16 cellular contexts compared by ENCODE assay signal in genomic region chr12:63949902-63950301, GRCh38.
DNase-seq lines count a peak whose midpoint lies in the region; ATAC-seq, FAIRE-seq and TF ChIP-seq lines count a peak whose summit lies in the region.
"Had no signal": no experiment of that assay in that cellular context is flagged by ENCODE, and none has a peak within 500 bp of the region (broad histone marks: within the 10 kb centered on the region; RNA-seq: fewer than 3 reads in every experiment).

No MANE protein-coding gene starts in this region.

- no peak for TF ChIP-seq CTCF in astrocyte (IDR thresholded peaks at IDR 0.05; ENCODE audit: insufficient read depth, low read depth, low read length)
- no peak for TF ChIP-seq CTCF in fibroblast of villous mesenchyme (IDR thresholded peaks at IDR 0.05; ENCODE audit: insufficient read depth, low read depth, low read length)
- no peak for TF ChIP-seq CTCF in uterus (IDR thresholded peaks at IDR 0.05)
- no peak for TF ChIP-seq CTCF in activated CD8-positive, alpha-beta T cell treated with anti-CD3 and anti-CD28 coated beads for 36 hours (IDR thresholded peaks at IDR 0.05)
- TF ChIP-seq CTCF in PC-9 (conservative IDR thresholded peaks at IDR 0.05) = no peak

- ATAC-seq in activated CD8-positive, alpha-beta T cell treated with anti-CD3 and anti-CD28 coated beads for 36 hours = no peak
- ATAC-seq: activated T-helper 17 cell treated with anti-CD3 and anti-CD28 coated beads, Interleukin-2, amount 50 U/mL, for 72 hours; upper lobe of right lung had no signal

- H3K79me2 ChIP-seq in astrocyte (ENCODE audit: insufficient read depth, low read length) (peaks cover 28% of the 10 kb centered on the region), PC-9 (ENCODE audit: low read depth) (peaks cover 88% of the 10 kb centered on the region)

- peaks cover 4% of the 10 kb centered on the region for H3K4me1 ChIP-seq in astrocyte (ENCODE audit: insufficient read depth, low read length)
- peaks cover 0 to 2% of the 10 kb centered on the region in 2 donors for H3K4me1 ChIP-seq in uterus
- H3K4me1 ChIP-seq in HAP-1 = no peaks in the 10 kb centered on the region
- H3K4me1 ChIP-seq in PC-9 (replicated peaks; ENCODE audit: insufficient read depth) = no peaks in the 10 kb centered on the region

- H2AFZ ChIP-seq in astrocyte (ENCODE audit: low read depth, low read length) (no peak overlapping the region), PC-9 (no peak overlapping the region)

- H4K20me1 ChIP-seq in astrocyte (ENCODE audit: insufficient read depth, low read length) (peaks cover 23% of the 10 kb centered on the region), PC-9 (ENCODE audit: insufficient read depth) (no peaks in the 10 kb centered on the region)

- H3K4me2 ChIP-seq in astrocyte (ENCODE audit: low read length) (no peak overlapping the region), PC-9 (no peak overlapping the region)

- peak overlapping the region; percentile 26 for H3K27ac Mint-ChIP-seq in astrocyte (ENCODE audit: unreplicated experiment)
- no peak overlapping the region for H3K27ac Mint-ChIP-seq in activated CD8-positive, alpha-beta T cell treated with anti-CD3 and anti-CD28 coated beads for 36 hours
- H3K27ac Mint-ChIP-seq: activated CD4-positive, alpha-beta memory T cell treated with anti-CD3 and anti-CD28 coated beads, Interleukin-2, amount 10 ng/mL, durations not matched to agents 7 days and 5 days; activated T-helper 17 cell treated with anti-CD3 and anti-CD28 coated beads, Interleukin-2, amount 50 U/mL, for 72 hours; CD14-positive monocyte; progenitor cell of endocrine pancreas had no signal

- BruUV-seq in PC-9 (replicated peaks; lab: Mats Ljungman, UMichigan) = no TSS peak

- H3K4me1 Mint-ChIP-seq in astrocyte (ENCODE audit: low read depth, unreplicated experiment) = peaks cover 16% of the 10 kb centered on the region
- no peaks in the 10 kb centered on the region for H3K4me1 Mint-ChIP-seq in activated CD8-positive, alpha-beta T cell treated with anti-CD3 and anti-CD28 coated beads for 36 hours (ENCODE audit: low read depth)
- H3K4me1 Mint-ChIP-seq: activated CD4-positive, alpha-beta memory T cell treated with anti-CD3 and anti-CD28 coated beads, Interleukin-2, amount 10 ng/mL, durations not matched to agents 7 days and 5 days had no signal

- no peak for TF ChIP-seq POLR2A in uterus (IDR thresholded peaks at IDR 0.05)

- intact Hi-C loops in uterus (cut with DNase I; ENCODE audit: low total_unique reads) (no loop called here), PC-9 (cut with micrococcal nuclease; ENCODE audit: unreplicated experiment) (no loop called here)
- intact Hi-C loops in activated CD8-positive, alpha-beta T cell treated with anti-CD3 and anti-CD28 coated beads for 36 hours (cut with micrococcal nuclease) = no loop called here

- H3K9ac ChIP-seq in astrocyte (ENCODE audit: low read length) = no peak overlapping the region

- H3K36me3 Mint-ChIP-seq in astrocyte (ENCODE audit: low read depth, unreplicated experiment) = no peaks in the 10 kb centered on the region
- H3K36me3 Mint-ChIP-seq in activated CD8-positive, alpha-beta T cell treated with anti-CD3 and anti-CD28 coated beads for 36 hours (ENCODE audit: low read depth) = no peaks in the 10 kb centered on the region
- H3K36me3 Mint-ChIP-seq: CD14-positive monocyte had no signal

- CTCF ChIA-PET in activated CD8-positive, alpha-beta T cell treated with anti-CD3 and anti-CD28 coated beads for 36 hours (lab: Charles Lee) = no interaction called here
- CTCF ChIA-PET in PC-9 (lab: Charles Lee) = interaction anchor here (0.6 kb wide), 1 partner anchor 19 kb away, joined by 7 read pairs; no protein-coding TSS in a partner anchor

- H3F3A ChIP-seq in PC-9 (ENCODE audit: insufficient read depth, low read depth) = 0 out of 2 replicates have a peak, but pooled peaks cover 11% of the 10 kb centered on the region

- POLR2A ChIA-PET in activated CD8-positive, alpha-beta T cell treated with anti-CD3 and anti-CD28 coated beads for 36 hours (lab: Charles Lee) = no interaction called here
- POLR2A ChIA-PET in PC-9 (lab: Charles Lee; ENCODE audit: unreplicated experiment) = interaction anchor here (0.5 to 0.6 kb wide), 2 partner anchors 13 to 21 kb away, joined by 3 read pairs; no protein-coding TSS in a partner anchor

- H3K36me3 ChIP-seq in astrocyte (ENCODE audit: insufficient read depth, low read length) (no peaks in the 10 kb centered on the region), uterus (no peaks in the 10 kb centered on the region), HAP-1 (replicated peaks) (no peaks in the 10 kb centered on the region), PC-9 (ENCODE audit: low read depth) (0 out of 2 replicates have a peak, but pooled peaks cover 5% of the 10 kb centered on the region)
- H3K36me3 ChIP-seq: upper lobe of right lung had no signal

- H3K4me3 ChIP-seq in astrocyte (ENCODE audit: insufficient read depth, low read depth, low read length) (no peak overlapping the region), fibroblast of villous mesenchyme (ENCODE audit: low read depth, low read length) (no peak overlapping the region), uterus (no peak overlapping the region), HAP-1 (no peak overlapping the region), PC-9 (no peak overlapping the region)
- H3K4me3 ChIP-seq: upper lobe of right lung had no signal

- in situ Hi-C loops in HAP-1 (cut with MboI; ENCODE audit: low sequenced_read_pairs) = no loop called here

- H3K9me3 Mint-ChIP-seq in astrocyte (ENCODE audit: unreplicated experiment) = no peaks in the 10 kb centered on the region
- H3K9me3 Mint-ChIP-seq in activated CD8-positive, alpha-beta T cell treated with anti-CD3 and anti-CD28 coated beads for 36 hours = no peaks in the 10 kb centered on the region
- H3K9me3 Mint-ChIP-seq: activated CD4-positive, alpha-beta memory T cell treated with anti-CD3 and anti-CD28 coated beads, Interleukin-2, amount 10 ng/mL, durations not matched to agents 7 days and 5 days; activated T-helper 17 cell treated with anti-CD3 and anti-CD28 coated beads, Interleukin-2, amount 50 U/mL, for 72 hours; CD14-positive monocyte had no signal

- H3K4me3 Mint-ChIP-seq in astrocyte (ENCODE audit: unreplicated experiment) = no peak overlapping the region
- H3K4me3 Mint-ChIP-seq in activated CD8-positive, alpha-beta T cell treated with anti-CD3 and anti-CD28 coated beads for 36 hours = no peak overlapping the region
- H3K4me3 Mint-ChIP-seq: activated CD4-positive, alpha-beta memory T cell treated with anti-CD3 and anti-CD28 coated beads, Interleukin-2, amount 10 ng/mL, durations not matched to agents 7 days and 5 days; activated T-helper 17 cell treated with anti-CD3 and anti-CD28 coated beads, Interleukin-2, amount 50 U/mL, for 72 hours; CD14-positive monocyte had no signal

- H3K9me3 ChIP-seq in astrocyte (ENCODE audit: insufficient read depth, low read depth, low read length) = no peaks in the 10 kb centered on the region
- H3K9me3 ChIP-seq in uterus = no peaks in the 10 kb centered on the region
- H3K9me3 ChIP-seq in HAP-1 = no peaks in the 10 kb centered on the region
- H3K9me3 ChIP-seq in PC-9 (ENCODE audit: insufficient read depth, low read depth) = no peaks in the 10 kb centered on the region
- H3K9me3 ChIP-seq: upper lobe of right lung had no signal

- no peak for FAIRE-seq in astrocyte (lab: Jason Lieb, UNC)
- FAIRE-seq: endometrium, GM12891 had no signal

- no peak for DNase-seq in astrocyte (ENCODE audit: low read depth)
- DNase-seq in fibroblast of villous mesenchyme (ENCODE audit: low read depth) = peak; percentile 31
- DNase-seq in midbrain (lab: John Stamatoyannopoulos, UW) = peak; percentile 73
- DNase-seq in uterus = no peak
- no peak for DNase-seq in activated CD8-positive, alpha-beta T cell treated with anti-CD3 and anti-CD28 coated beads for 36 hours
- no peak for DNase-seq in HAP-1 (ENCODE audit: low spot score in 2 of 2)
- no peak for DNase-seq in PC-9
- DNase-seq: activated CD4-positive, alpha-beta memory T cell treated with anti-CD3 and anti-CD28 coated beads, Interleukin-2, amount 10 ng/mL, durations not matched to agents 7 days and 5 days; NCI-H1105; NK-92 treated with Interleukin-12 subunit alpha and Interleukin-12 subunit beta, amount 100 ng/mL, for 24 hours; upper lobe of right lung had no signal

- H3K27me3 Mint-ChIP-seq in astrocyte (ENCODE audit: low read depth, unreplicated experiment) = no peaks in the 10 kb centered on the region
- H3K27me3 Mint-ChIP-seq in activated CD8-positive, alpha-beta T cell treated with anti-CD3 and anti-CD28 coated beads for 36 hours = no peaks in the 10 kb centered on the region
- H3K27me3 Mint-ChIP-seq: activated CD4-positive, alpha-beta memory T cell treated with anti-CD3 and anti-CD28 coated beads, Interleukin-2, amount 10 ng/mL, durations not matched to agents 7 days and 5 days; activated T-helper 17 cell treated with anti-CD3 and anti-CD28 coated beads, Interleukin-2, amount 50 U/mL, for 72 hours; progenitor cell of endocrine pancreas had no signal

- H3K9me2 ChIP-seq in PC-9 (ENCODE audit: insufficient read depth) = no peaks in the 10 kb centered on the region

- H3K27ac ChIP-seq in astrocyte (ENCODE audit: low read depth, low read length) (no peak overlapping the region), uterus (peak overlapping the region; percentile 18 to 33), PC-9 (no peak overlapping the region)
- H3K27ac ChIP-seq: upper lobe of right lung had no signal

- H3K27me3 ChIP-seq in astrocyte (ENCODE audit: insufficient read depth, low read length) (no peaks in the 10 kb centered on the region), uterus (no peaks in the 10 kb centered on the region), HAP-1 (ENCODE audit: low read depth) (no peaks in the 10 kb centered on the region), PC-9 (ENCODE audit: insufficient read depth, low read depth) (no peaks in the 10 kb centered on the region)
- H3K27me3 ChIP-seq: upper lobe of right lung had no signal

Comparison
In these comparisons a context has a peak if more than half of its experiments do, and no peak if none do; other contexts are left out.
1. DNase-seq: peak in fibroblast of villous mesenchyme (single experiment) and midbrain (single experiment); none in astrocyte (single experiment), uterus (0 of 2), activated CD8-positive, alpha-beta T cell treated with anti-CD3 and anti-CD28 coated beads for 36 hours (single experiment), HAP-1 (0 of 2) and PC-9 (0 of 2).
2. H3K27ac ChIP-seq: peak in uterus (2 of 2); none in astrocyte (single experiment) and PC-9 (single experiment).